8 cellular contexts compared by ENCODE assay signal in the genomic region with DNA sequence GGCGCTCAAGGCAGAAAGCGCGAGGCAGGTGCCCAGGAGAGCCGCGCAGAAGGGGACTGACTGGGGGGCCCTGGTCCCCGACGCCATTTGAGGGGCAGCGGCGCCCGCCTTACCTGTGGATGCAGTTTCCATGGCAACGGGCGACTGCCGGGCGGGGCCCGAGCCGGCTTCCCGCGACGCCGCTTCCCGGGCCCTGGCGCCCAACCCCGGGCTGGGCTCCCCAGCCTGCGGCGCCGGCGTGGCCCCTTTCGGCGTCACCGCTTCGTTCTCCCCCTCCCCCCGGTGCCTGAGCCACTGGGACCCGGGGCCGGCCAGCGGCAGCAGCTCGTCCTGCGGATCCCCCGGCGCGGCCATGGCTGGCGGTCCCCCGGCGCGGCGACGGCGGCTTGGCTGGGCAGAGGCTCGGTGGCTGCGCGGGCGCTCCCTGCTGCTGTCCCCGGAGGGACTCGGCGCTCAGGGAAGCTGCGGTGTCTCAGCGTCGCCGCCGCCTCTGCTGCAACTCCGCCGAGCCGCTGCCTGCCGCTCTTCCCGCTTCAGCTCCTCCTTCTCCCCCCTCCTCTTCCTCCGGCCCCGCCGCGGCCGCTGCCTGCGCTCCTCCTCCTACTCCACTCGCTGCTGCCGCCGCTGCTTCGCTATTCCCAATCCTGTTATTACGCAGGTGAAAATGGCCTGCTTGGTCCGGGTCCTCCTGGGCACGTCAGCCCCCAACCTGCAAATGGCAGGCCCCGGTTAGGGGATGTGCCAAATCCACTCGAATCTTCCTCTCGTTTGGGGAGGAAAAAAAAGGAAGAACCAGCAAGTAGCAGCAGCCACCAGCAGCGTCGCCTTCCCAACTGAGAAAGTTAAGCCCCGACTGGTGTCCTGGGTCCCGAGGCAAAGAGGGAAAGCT. TPM values are rescaled to one million over a fixed set of nuclear protein-coding genes. Genes with fewer than 3 reads are reported as not detected.
A peak's percentile ranks its signal among the peaks of the same experiment; 100 is the strongest.
DNase-seq lines count a peak whose midpoint lies in the region; ATAC-seq and TF ChIP-seq lines count a peak whose summit lies in the region.

A gene with protein sequence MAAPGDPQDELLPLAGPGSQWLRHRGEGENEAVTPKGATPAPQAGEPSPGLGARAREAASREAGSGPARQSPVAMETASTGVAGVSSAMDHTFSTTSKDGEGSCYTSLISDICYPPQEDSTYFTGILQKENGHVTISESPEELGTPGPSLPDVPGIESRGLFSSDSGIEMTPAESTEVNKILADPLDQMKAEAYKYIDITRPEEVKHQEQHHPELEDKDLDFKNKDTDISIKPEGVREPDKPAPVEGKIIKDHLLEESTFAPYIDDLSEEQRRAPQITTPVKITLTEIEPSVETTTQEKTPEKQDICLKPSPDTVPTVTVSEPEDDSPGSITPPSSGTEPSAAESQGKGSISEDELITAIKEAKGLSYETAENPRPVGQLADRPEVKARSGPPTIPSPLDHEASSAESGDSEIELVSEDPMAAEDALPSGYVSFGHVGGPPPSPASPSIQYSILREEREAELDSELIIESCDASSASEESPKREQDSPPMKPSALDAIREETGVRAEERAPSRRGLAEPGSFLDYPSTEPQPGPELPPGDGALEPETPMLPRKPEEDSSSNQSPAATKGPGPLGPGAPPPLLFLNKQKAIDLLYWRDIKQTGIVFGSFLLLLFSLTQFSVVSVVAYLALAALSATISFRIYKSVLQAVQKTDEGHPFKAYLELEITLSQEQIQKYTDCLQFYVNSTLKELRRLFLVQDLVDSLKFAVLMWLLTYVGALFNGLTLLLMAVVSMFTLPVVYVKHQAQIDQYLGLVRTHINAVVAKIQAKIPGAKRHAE (minus strand): TSS at position 500 of the 889 bp plus-strand sequence. CDS start 146 bp downstream, at position 354.

- H3K4me3 ChIP-seq in HUES64 (ENCODE audit: low read length) (peak within 1 kb of the TSS; percentile 62), OCI-LY1 (ENCODE audit: low read depth, low read length, poor library complexity, severe bottlenecking) (peak within 1 kb of the TSS; percentile 49)

- no peak within 1 kb of the TSS for H3K27ac ChIP-seq in HUES64 (ENCODE audit: low read depth, low read length)
- H3K27ac ChIP-seq in OCI-LY1 (ENCODE audit: low read depth, low read length, poor library complexity, severe bottlenecking): no peak within 1 kb of the TSS

- TF ChIP-seq CTCF in OCI-LY1 (IDR thresholded peaks at IDR 0.05; ENCODE audit: low read length): no peak
- no peak for TF ChIP-seq CTCF in progenitor cell of endocrine pancreas (IDR thresholded peaks at IDR 0.05; ENCODE audit: unreplicated experiment)

- H3K9me3 Mint-ChIP-seq in progenitor cell of endocrine pancreas (ENCODE audit: low read depth): no peaks in the 10 kb centered on the region

- H3F3A ChIP-seq in OCI-LY1 (ENCODE audit: insufficient read depth, low read length): no peaks in the 10 kb centered on the region

- H3K4me1 ChIP-seq in HUES64 (ENCODE audit: insufficient read depth, low read length) (peaks cover 5% of the 10 kb centered on the region; the same call in 1 of the 2 replicates), OCI-LY1 (ENCODE audit: insufficient read depth, low read length, severe bottlenecking) (no peaks in the 10 kb centered on the region)

- peak within 1 kb of the TSS; percentile 58 for H3K4me2 ChIP-seq in OCI-LY1 (ENCODE audit: low read length)

- peak; percentile 50 for ATAC-seq in GM19328 (IDR thresholded peaks at IDR 0.05; ENCODE audit: unreplicated experiment)
- no peak for ATAC-seq in HG02763 (IDR thresholded peaks at IDR 0.05; ENCODE audit: unreplicated experiment)

- peak within 1 kb of the TSS; percentile 68 for H3K27ac Mint-ChIP-seq in progenitor cell of endocrine pancreas

- H4K20me1 ChIP-seq in OCI-LY1 (ENCODE audit: insufficient read depth, low read length): no peaks in the 10 kb centered on the region

- H3K9me2 ChIP-seq in OCI-LY1 (ENCODE audit: low read depth, low read length): no peaks in the 10 kb centered on the region

- WGBS in HUES64: under 1% methylated on average over 84 of the region's 84 CpGs

- H3K27me3 Mint-ChIP-seq in progenitor cell of endocrine pancreas: peaks cover 37% of the 10 kb centered on the region

- H3K36me3 ChIP-seq in HUES64 (ENCODE audit: insufficient read depth, low read length) (no peaks in the 10 kb centered on the region), OCI-LY1 (ENCODE audit: insufficient read depth, low read length) (no peaks in the 10 kb centered on the region)

- no peaks in the 10 kb centered on the region for H3K36me3 Mint-ChIP-seq in progenitor cell of endocrine pancreas (ENCODE audit: insufficient read depth)

- H3K9me3 ChIP-seq in HUES64 (ENCODE audit: insufficient read depth, low read depth, low read length): no peaks in the 10 kb centered on the region
- H3K9me3 ChIP-seq in OCI-LY1 (ENCODE audit: low read length): no peaks in the 10 kb centered on the region

- no peak within 1 kb of the TSS for H2AFZ ChIP-seq in OCI-LY1 (ENCODE audit: low read length)

- no peaks in the 10 kb centered on the region for H3K79me2 ChIP-seq in OCI-LY1 (ENCODE audit: insufficient read depth, low read length)

- peak within 1 kb of the TSS; percentile 93 for H3K4me3 Mint-ChIP-seq in progenitor cell of endocrine pancreas (ENCODE audit: low read depth)

- H3K4me1 Mint-ChIP-seq in progenitor cell of endocrine pancreas (ENCODE audit: low read depth): peaks cover 8% of the 10 kb centered on the region

- H3K9ac ChIP-seq in HUES64 (ENCODE audit: low read depth, low read length): 0 out of 2 replicates have a peak within 1 kb of the TSS, but pooled peaks have one; percentile 36
- H3K9ac ChIP-seq in OCI-LY1 (ENCODE audit: low read length): no peak within 1 kb of the TSS

- H3K27me3 ChIP-seq in HUES64 (ENCODE audit: insufficient read depth, low read length) (peaks cover 81% of the 10 kb centered on the region), OCI-LY1 (ENCODE audit: insufficient read depth, low read length) (0 out of 2 replicates have a peak, but pooled peaks cover 5% of the 10 kb centered on the region)

- DNase-seq in C1 segment of cervical spinal cord (lab: John Stamatoyannopoulos, UW) (peak in 13 of 14 donors; percentile 24 to 87 (median 70)), astrocyte of the hippocampus (ENCODE audit: low read depth, low spot score) (peak; percentile 81), hypothalamus (lab: John Stamatoyannopoulos, UW) (peak; percentile 24 to 87 (median 71)), progenitor cell of endocrine pancreas (ENCODE audit: low spot score, unreplicated experiment) (peak; percentile 44)

RNA-seq across cellular contexts. Expression of the gene that starts here (rescaled TPM):
- 2.4 TPM for polyA plus RNA-seq in HUES64 (2013, experiment 1 of 2)
- polyA plus RNA-seq in HUES64 (2013, experiment 2 of 2): 3.4 TPM
- total RNA-seq in progenitor cell of endocrine pancreas: 23.4 and 27.0 TPM in 2 replicates
